ENCODE assay signal across 9 cellular contexts in the genomic region with DNA sequence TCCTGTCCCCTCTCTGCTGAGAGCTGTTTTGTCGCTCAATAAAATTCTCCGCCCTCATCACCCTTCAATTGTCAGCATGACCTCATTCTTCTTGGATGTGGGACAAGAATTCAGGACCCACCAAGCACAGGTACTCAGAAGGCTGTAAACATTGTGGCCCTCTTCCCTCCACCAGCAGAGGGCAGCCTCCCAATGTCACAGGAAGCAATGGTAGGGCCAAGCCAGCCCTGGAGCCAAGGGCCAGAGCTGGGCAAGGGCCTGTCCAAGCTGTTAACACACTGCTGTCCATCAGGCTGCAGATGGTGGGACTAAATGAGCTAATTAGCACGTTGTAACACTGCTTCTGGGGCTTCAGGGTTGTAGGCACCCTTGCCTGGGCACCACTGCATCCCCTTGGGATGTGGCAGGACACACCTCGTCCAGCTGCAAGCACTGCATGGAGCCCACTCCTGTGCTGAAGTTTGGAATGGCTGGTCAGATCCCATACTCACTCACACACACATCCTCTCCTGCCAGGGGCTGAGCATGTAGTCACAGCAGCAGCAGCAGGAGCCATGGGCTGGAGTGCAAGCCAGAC.
A peak's percentile ranks its signal among the peaks of the same experiment; 100 is the strongest.
DNase-seq lines count a peak whose midpoint lies in the region; ATAC-seq and TF ChIP-seq lines count a peak whose summit lies in the region.
"Had no signal": no experiment of that assay in that cellular context is flagged by ENCODE, and none has a peak within 500 bp of the region (broad histone marks: within the 10 kb centered on the region; RNA-seq: fewer than 3 reads in every experiment).

No MANE protein-coding gene starts in this region.

- peaks cover 9% of the 10 kb centered on the region for H3K4me1 Mint-ChIP-seq in activated naive CD8-positive, alpha-beta T cell treated with anti-CD3 and anti-CD28 coated beads, Interleukin-2, amount 50 U/mL, for 24 hours

- H3K4me3 ChIP-seq in GM06990 (replicated peaks; ENCODE audit: low read depth, low read length) (no peak overlapping the region), lung (no peak overlapping the region), sigmoid colon (no peak overlapping the region)
- H3K4me3 ChIP-seq: right atrium auricular region had no signal

- no peak overlapping the region for H3K27ac Mint-ChIP-seq in activated naive CD8-positive, alpha-beta T cell treated with anti-CD3 and anti-CD28 coated beads, Interleukin-2, amount 50 U/mL, for 24 hours
- H3K27ac Mint-ChIP-seq: activated T-helper 2 cell treated with anti-CD3 and anti-CD28 coated beads, Interferon-gamma antibody, Interleukin-2, Interleukin-4, amounts not matched to agents 10 μg/mL and 5 μg/mL and 100 μg/mL, durations not matched to agents 14 hours and 24 hours and 36 hours had no signal

- peaks cover 0 to 5% of the 10 kb centered on the region in 2 donors for H3K9me3 ChIP-seq in lung (ENCODE audit: control insufficient read depth in 2 of 2, insufficient read depth in 1 of 2, low read length in 1 of 2)
- no peaks in the 10 kb centered on the region for H3K9me3 ChIP-seq in sigmoid colon

- H3K27ac ChIP-seq in lung (ENCODE audit: low read depth in 1 of 2, low read length in 1 of 2), result no peak overlapping the region
- H3K27ac ChIP-seq in sigmoid colon, result no peak overlapping the region
- H3K27ac ChIP-seq: right atrium auricular region had no signal

- TF ChIP-seq EP300 in sigmoid colon (IDR thresholded peaks at IDR 0.05), result no peak

- no peaks in the 10 kb centered on the region for H3K27me3 Mint-ChIP-seq in activated naive CD8-positive, alpha-beta T cell treated with anti-CD3 and anti-CD28 coated beads, Interleukin-2, amount 50 U/mL, for 24 hours

- no peak for ATAC-seq in activated naive CD8-positive, alpha-beta T cell treated with anti-CD3 and anti-CD28 coated beads, Interleukin-2, amount 50 U/mL, for 24 hours
- ATAC-seq in lung (ENCODE audit: insufficient read depth, low FRiP score) (no peak), HG02840 (IDR thresholded peaks at IDR 0.05; ENCODE audit: low FRiP score, unreplicated experiment) (no peak)

- WGBS in lung, 2 donors, result 78 to 81% methylated on average over 4 of the region's 4 CpGs
- 77 to 79% methylated on average over 4 of the region's 4 CpGs for WGBS in sigmoid colon, 2 donors

- peak; percentile 60 for TF ChIP-seq CTCF in GM06990 (IDR thresholded peaks at IDR 0.05; ENCODE audit: insufficient read depth, low read length, poor library complexity, severe bottlenecking)
- no peak for TF ChIP-seq CTCF in lung (IDR thresholded peaks at IDR 0.05; ENCODE audit: control extremely low read depth, extremely low read depth)
- peak in 1 of 4 experiments; percentile 13 for TF ChIP-seq CTCF in sigmoid colon (IDR thresholded peaks at IDR 0.05)

- H3K36me3 ChIP-seq in GM06990 (ENCODE audit: control insufficient read depth, insufficient read depth, low read length) (no peaks in the 10 kb centered on the region), lung (ENCODE audit: control insufficient read depth in 2 of 2, insufficient read depth in 2 of 2, low read length in 2 of 2) (no peaks in the 10 kb centered on the region), sigmoid colon (no peaks in the 10 kb centered on the region)
- H3K36me3 ChIP-seq: right atrium auricular region had no signal

- TF ChIP-seq POLR2A in sigmoid colon (IDR thresholded peaks at IDR 0.05), result no peak

- peaks cover 4% of the 10 kb centered on the region for H3K36me3 Mint-ChIP-seq in activated naive CD8-positive, alpha-beta T cell treated with anti-CD3 and anti-CD28 coated beads, Interleukin-2, amount 50 U/mL, for 24 hours (ENCODE audit: low read depth)

- no peaks in the 10 kb centered on the region for H3K27me3 ChIP-seq in GM06990 (replicated peaks; ENCODE audit: control insufficient read depth, insufficient read depth, low read length)
- no peaks in the 10 kb centered on the region for H3K27me3 ChIP-seq in lung (ENCODE audit: control insufficient read depth, insufficient read depth)
- H3K27me3 ChIP-seq in sigmoid colon, result no peaks in the 10 kb centered on the region
- H3K27me3 ChIP-seq: right atrium auricular region had no signal

- intact Hi-C loops in sigmoid colon (cut with DNase I), result no loop called here

- H3K4me3 Mint-ChIP-seq in activated naive CD8-positive, alpha-beta T cell treated with anti-CD3 and anti-CD28 coated beads, Interleukin-2, amount 50 U/mL, for 24 hours, result no peak overlapping the region

- DNase-seq in GM06990 (ENCODE audit: extremely low read depth, insufficient read length) (no peak), HT1080 (ENCODE audit: low read depth) (peak; percentile 51), lung (ENCODE audit: low spot score) (peak; percentile 41), HT-29 (ENCODE audit: low spot score) (no peak), sigmoid colon (no peak)
- peak; percentile 25 for DNase-seq in activated naive CD8-positive, alpha-beta T cell treated with anti-CD3 and anti-CD28 coated beads, Interleukin-2, amount 50 U/mL, for 24 hours

- H3K4me1 ChIP-seq in lung (ENCODE audit: control insufficient read depth in 2 of 2, insufficient read depth in 2 of 2, low read length in 2 of 2) (peaks cover 0 to 2% of the 10 kb centered on the region in 2 donors), sigmoid colon (peaks cover 0 to 8% (median 3%) of the 10 kb centered on the region in 4 donors)
- H3K4me1 ChIP-seq: right atrium auricular region had no signal

- H3K9me3 Mint-ChIP-seq in activated naive CD8-positive, alpha-beta T cell treated with anti-CD3 and anti-CD28 coated beads, Interleukin-2, amount 50 U/mL, for 24 hours, result peaks cover 7% of the 10 kb centered on the region

Comparison
In these comparisons a context has a peak if more than half of its experiments do, and no peak if none do; other contexts are left out.
1. DNase-seq: peak in HT1080 (single experiment), activated naive CD8-positive, alpha-beta T cell treated with anti-CD3 and anti-CD28 coated beads, Interleukin-2, amount 50 U/mL, for 24 hours (single experiment) and lung (single experiment); none in GM06990 (single experiment), HT-29 (single experiment) and sigmoid colon (single experiment).